In the genomic region with DNA sequence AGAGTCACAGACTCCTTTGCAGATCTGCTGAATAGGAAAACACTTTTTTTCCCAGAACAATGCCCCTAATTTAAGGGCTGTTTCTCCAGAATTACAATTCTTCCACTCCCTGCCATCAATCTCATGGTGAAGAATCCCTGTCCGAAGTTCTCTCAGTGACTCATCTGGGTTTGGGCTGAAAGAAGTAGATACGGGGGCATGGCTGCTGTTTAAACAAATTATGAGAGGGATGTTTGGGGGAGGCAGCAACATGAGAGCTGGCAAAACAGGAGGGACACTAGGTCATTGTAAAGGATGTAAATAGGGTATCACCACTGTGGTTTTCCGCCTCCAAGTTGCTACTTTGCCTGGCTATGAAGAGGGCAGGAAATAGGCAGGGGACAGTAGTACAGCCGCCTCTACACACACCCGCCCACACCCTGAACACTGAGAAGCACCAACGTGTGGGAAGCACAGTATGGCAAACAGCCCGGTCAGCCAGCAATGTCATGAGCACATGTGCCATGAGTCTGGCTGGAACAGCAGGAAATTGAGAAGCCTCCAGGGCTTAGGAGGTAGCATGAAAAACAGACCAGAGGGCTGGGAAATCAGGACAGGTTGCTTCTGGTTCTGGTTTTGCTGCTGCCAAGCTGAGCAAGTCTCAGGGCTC, we compare ENCODE assay signal across 9 cellular contexts.
DNase-seq lines count a peak whose midpoint lies in the region; ATAC-seq and TF ChIP-seq lines count a peak whose summit lies in the region.
"Had no signal": no experiment of that assay in that cellular context is flagged by ENCODE, and none has a peak within 500 bp of the region (broad histone marks: within the 10 kb centered on the region; RNA-seq: fewer than 3 reads in every experiment).

No MANE protein-coding gene starts in this region.

- H3K27ac Mint-ChIP-seq in central memory CD8-positive, alpha-beta T cell (ENCODE audit: low read depth), result no peak overlapping the region
- H3K27ac Mint-ChIP-seq in memory B cell, result peak overlapping the region; percentile 60

- TF ChIP-seq CTCF in AG10803 (conservative IDR thresholded peaks at IDR 0.05; ENCODE audit: low read length), result no peak

- ATAC-seq in HG02884 (IDR thresholded peaks at IDR 0.05; ENCODE audit: unreplicated experiment) (peak; percentile 62), memory B cell (ENCODE audit: low read depth) (peak; percentile 29)
- peak; percentile 52 for ATAC-seq in central memory CD8-positive, alpha-beta T cell (replicated peaks; ENCODE audit: extremely low read depth, poor library complexity, severe bottlenecking)

- no peaks in the 10 kb centered on the region for H3K9me3 Mint-ChIP-seq in central memory CD8-positive, alpha-beta T cell
- H3K9me3 Mint-ChIP-seq in memory B cell, result no peaks in the 10 kb centered on the region

- H3K4me1 Mint-ChIP-seq in central memory CD8-positive, alpha-beta T cell, result peaks cover 15% of the 10 kb centered on the region
- peaks cover 6% of the 10 kb centered on the region for H3K4me1 Mint-ChIP-seq in memory B cell

- no peak overlapping the region for H3K4me3 Mint-ChIP-seq in central memory CD8-positive, alpha-beta T cell
- H3K4me3 Mint-ChIP-seq in memory B cell, result no peak overlapping the region

- peaks cover 15% of the 10 kb centered on the region for H3K36me3 Mint-ChIP-seq in central memory CD8-positive, alpha-beta T cell (ENCODE audit: insufficient read depth)
- H3K36me3 Mint-ChIP-seq in memory B cell, result peaks cover 10% of the 10 kb centered on the region

- no peaks in the 10 kb centered on the region for H3K27me3 Mint-ChIP-seq in central memory CD8-positive, alpha-beta T cell
- no peaks in the 10 kb centered on the region for H3K27me3 Mint-ChIP-seq in memory B cell

- peak; percentile 86 for DNase-seq in AG10803 (ENCODE audit: low read depth)
- no peak for DNase-seq in central memory CD8-positive, alpha-beta T cell (ENCODE audit: low spot score in 2 of 2)
- DNase-seq in memory B cell (ENCODE audit: low spot score in 2 of 2), result no peak
- no peak for DNase-seq in COLO668 (lab: John Stamatoyannopoulos, UW; ENCODE audit: unreplicated experiment)
- no peak for DNase-seq in activated T-cell treated with anti-CD3 and anti-CD28 coated beads for 4 hours
- no peak for DNase-seq in hepatic stellate cell (ENCODE audit: low spot score)
- no peak for DNase-seq in GF-D8 (lab: John Stamatoyannopoulos, UW)

- no peak overlapping the region for H3K4me3 ChIP-seq in AG10803 (ENCODE audit: low read length)
- H3K4me3 ChIP-seq: tibial artery had no signal
